9 cellular contexts compared by ENCODE assay signal in genomic region chr11:62725686-62726085, GRCh38. TPM values are rescaled to one million over a fixed set of nuclear protein-coding genes. Genes with fewer than 3 reads are reported as not detected.
DNase-seq lines count a peak whose midpoint lies in the region; FAIRE-seq and TF ChIP-seq lines count a peak whose summit lies in the region.
"Had no signal": no experiment of that assay in that cellular context is flagged by ENCODE, and none has a peak within 500 bp of the region (broad histone marks: within the 10 kb centered on the region; RNA-seq: fewer than 3 reads in every experiment).

No MANE protein-coding gene starts in this region.

- DNase-seq in activated CD4-positive, alpha-beta T cell treated with anti-CD3 and anti-CD28 coated beads, Interleukin-2, amount 10 ng/mL, durations not matched to agents 24 days and 14 days: peak; percentile 64
- no peak for DNase-seq in activated CD4-positive, alpha-beta T cell treated with anti-CD3 and anti-CD28 coated beads, Interleukin-2, amount 50 U/mL, for 48 hours
- no peak for DNase-seq in activated naive CD8-positive, alpha-beta T cell treated with anti-CD3 and anti-CD28 coated beads for 36 hours
- DNase-seq in kidney tubule cell (ENCODE audit: low spot score) (peak; percentile 30), testis (no peak), globus pallidus (ENCODE audit: low spot score) (no peak), NAMALWA (ENCODE audit: low spot score) (no peak), H54 (ENCODE audit: insufficient read length, low spot score) (no peak)

- peaks cover 24% of the 10 kb centered on the region for H3K4me1 ChIP-seq in testis

- peak overlapping the region; percentile 90 to 93 for H3K4me3 ChIP-seq in testis

- peaks cover 2% of the 10 kb centered on the region for H3K27me3 Mint-ChIP-seq in activated CD4-positive, alpha-beta T cell treated with anti-CD3 and anti-CD28 coated beads, Interleukin-2, amount 10 ng/mL, durations not matched to agents 24 days and 14 days
- H3K27me3 Mint-ChIP-seq in activated naive CD8-positive, alpha-beta T cell treated with anti-CD3 and anti-CD28 coated beads for 36 hours: peaks cover 3% of the 10 kb centered on the region

- peak overlapping the region; percentile 99 for H3K27ac Mint-ChIP-seq in activated CD4-positive, alpha-beta T cell treated with anti-CD3 and anti-CD28 coated beads, Interleukin-2, amount 10 ng/mL, durations not matched to agents 24 days and 14 days
- H3K27ac Mint-ChIP-seq in activated naive CD8-positive, alpha-beta T cell treated with anti-CD3 and anti-CD28 coated beads for 36 hours: peak overlapping the region; percentile 98

- H3K36me3 ChIP-seq in testis (ENCODE audit: low read depth, missing control alignments): no peaks in the 10 kb centered on the region

- no peaks in the 10 kb centered on the region for H3K27me3 ChIP-seq in testis

- intact Hi-C loops in activated CD4-positive, alpha-beta T cell treated with anti-CD3 and anti-CD28 coated beads, Interleukin-2, amount 10 ng/mL, durations not matched to agents 24 days and 14 days (cut with micrococcal nuclease): loop anchor here (2.0 to 5.0 kb wide), 3 partner anchors 53 to 127 kb away; partner anchors contain the start of genes LBHD1 and UQCC3
- intact Hi-C loops in testis (cut with DNase I; ENCODE audit: low total_unique reads): no loop called here

- peak overlapping the region; percentile 82 to 96 for H3K27ac ChIP-seq in testis

- no peak for TF ChIP-seq CTCF in testis (IDR thresholded peaks at IDR 0.05)

- no peaks in the 10 kb centered on the region for H3K9me3 Mint-ChIP-seq in activated CD4-positive, alpha-beta T cell treated with anti-CD3 and anti-CD28 coated beads, Interleukin-2, amount 10 ng/mL, durations not matched to agents 24 days and 14 days
- H3K9me3 Mint-ChIP-seq in activated naive CD8-positive, alpha-beta T cell treated with anti-CD3 and anti-CD28 coated beads for 36 hours: no peaks in the 10 kb centered on the region

- H3K4me1 Mint-ChIP-seq in activated CD4-positive, alpha-beta T cell treated with anti-CD3 and anti-CD28 coated beads, Interleukin-2, amount 10 ng/mL, durations not matched to agents 24 days and 14 days: peaks cover 48% of the 10 kb centered on the region
- peaks cover 34% of the 10 kb centered on the region for H3K4me1 Mint-ChIP-seq in activated naive CD8-positive, alpha-beta T cell treated with anti-CD3 and anti-CD28 coated beads for 36 hours

- 0 to 1% methylated on average over 8 of the region's 8 CpGs for WGBS in testis, 2 donors

- no peak for TF ChIP-seq POLR2A in testis (IDR thresholded peaks at IDR 0.05)
- TF ChIP-seq POLR2A in H54 (IDR thresholded peaks at IDR 0.05; ENCODE audit: low read depth, low read length): no peak

- no peak for FAIRE-seq in H54 (lab: Jason Lieb, UNC)

- peak overlapping the region; percentile 93 for H3K4me3 Mint-ChIP-seq in activated CD4-positive, alpha-beta T cell treated with anti-CD3 and anti-CD28 coated beads, Interleukin-2, amount 10 ng/mL, durations not matched to agents 24 days and 14 days
- peak overlapping the region; percentile 99 for H3K4me3 Mint-ChIP-seq in activated naive CD8-positive, alpha-beta T cell treated with anti-CD3 and anti-CD28 coated beads for 36 hours

- peaks cover 70% of the 10 kb centered on the region for H3K36me3 Mint-ChIP-seq in activated CD4-positive, alpha-beta T cell treated with anti-CD3 and anti-CD28 coated beads, Interleukin-2, amount 10 ng/mL, durations not matched to agents 24 days and 14 days (ENCODE audit: low read depth)
- peaks cover 53% of the 10 kb centered on the region for H3K36me3 Mint-ChIP-seq in activated naive CD8-positive, alpha-beta T cell treated with anti-CD3 and anti-CD28 coated beads for 36 hours

- no peaks in the 10 kb centered on the region for H3K9me3 ChIP-seq in testis

RNA-seq across cellular contexts. Expression of gene HNRNPUL2, which starts 1.6 kb away (rescaled TPM):
- 60.5 and 60.6 TPM in 2 replicates for total RNA-seq in activated CD4-positive, alpha-beta T cell treated with anti-CD3 and anti-CD28 coated beads, Interleukin-2, amount 10 ng/mL, durations not matched to agents 24 days and 14 days
- 10 to 100 TPM; 54.4 to 56.3 TPM for total RNA-seq in activated naive CD8-positive, alpha-beta T cell treated with anti-CD3 and anti-CD28 coated beads for 36 hours
- 10 to 100 TPM; 31.8 to 42.5 TPM for total RNA-seq in testis
- polyA plus RNA-seq in testis (ENCODE audit: insufficient read depth, low read depth, low replicate concordance): 42.9 TPM

RNA-seq across cellular contexts. Expression of gene TTC9C, which starts 2.6 kb away (rescaled TPM):
- 32.7 and 33.3 TPM in 2 replicates for total RNA-seq in activated CD4-positive, alpha-beta T cell treated with anti-CD3 and anti-CD28 coated beads, Interleukin-2, amount 10 ng/mL, durations not matched to agents 24 days and 14 days
- 10 to 100 TPM; 29.3 to 33.4 TPM for total RNA-seq in activated naive CD8-positive, alpha-beta T cell treated with anti-CD3 and anti-CD28 coated beads for 36 hours
- 10 to 100 TPM; 34.0 to 39.5 TPM for total RNA-seq in testis
- polyA plus RNA-seq in testis (ENCODE audit: insufficient read depth, low read depth, low replicate concordance): 41.5 TPM

RNA-seq across cellular contexts. Expression of gene GNG3, which starts 18.2 kb away (rescaled TPM):
- 0.24 TPM in 1 of 2 replicates, not detected in the other for total RNA-seq in activated CD4-positive, alpha-beta T cell treated with anti-CD3 and anti-CD28 coated beads, Interleukin-2, amount 10 ng/mL, durations not matched to agents 24 days and 14 days
- not detected for total RNA-seq in activated naive CD8-positive, alpha-beta T cell treated with anti-CD3 and anti-CD28 coated beads for 36 hours
- total RNA-seq in testis: 1 to 10 TPM; 2.0 to 4.5 TPM
- 11.1 TPM for polyA plus RNA-seq in testis (ENCODE audit: insufficient read depth, low read depth, low replicate concordance)
- total RNA-seq: Daoy had no signal

RNA-seq across cellular contexts. Expression of gene BSCL2, which starts 18.5 kb away (rescaled TPM):
- 29.6 and 32.4 TPM in 2 replicates for total RNA-seq in activated CD4-positive, alpha-beta T cell treated with anti-CD3 and anti-CD28 coated beads, Interleukin-2, amount 10 ng/mL, durations not matched to agents 24 days and 14 days
- total RNA-seq in activated naive CD8-positive, alpha-beta T cell treated with anti-CD3 and anti-CD28 coated beads for 36 hours: 10 to 100 TPM; 22.7 to 23.7 TPM
- total RNA-seq in testis: 100 to 1,000 TPM; 292 to 525 TPM
- 519 TPM for polyA plus RNA-seq in testis (ENCODE audit: insufficient read depth, low read depth, low replicate concordance)

RNA-seq across cellular contexts. Expression of gene ZBTB3, which starts 28.3 kb away (rescaled TPM):
- 7.5 and 11.1 TPM in 2 replicates for total RNA-seq in activated CD4-positive, alpha-beta T cell treated with anti-CD3 and anti-CD28 coated beads, Interleukin-2, amount 10 ng/mL, durations not matched to agents 24 days and 14 days
- 1 to 10 TPM; 4.8 to 6.3 TPM for total RNA-seq in activated naive CD8-positive, alpha-beta T cell treated with anti-CD3 and anti-CD28 coated beads for 36 hours
- 10 to 100 TPM; 14.0 to 17.4 TPM for total RNA-seq in testis
- 6.7 TPM for polyA plus RNA-seq in testis (ENCODE audit: insufficient read depth, low read depth, low replicate concordance)

Comparison
In these comparisons a context has a peak if more than half of its experiments do, and no peak if none do; other contexts are left out.
1. DNase-seq: peak in activated CD4-positive, alpha-beta T cell treated with anti-CD3 and anti-CD28 coated beads, Interleukin-2, amount 10 ng/mL, durations not matched to agents 24 days and 14 days (single experiment) and kidney tubule cell (single experiment); none in activated CD4-positive, alpha-beta T cell treated with anti-CD3 and anti-CD28 coated beads, Interleukin-2, amount 50 U/mL, for 48 hours (0 of 2), activated naive CD8-positive, alpha-beta T cell treated with anti-CD3 and anti-CD28 coated beads for 36 hours (single experiment), testis (single experiment), globus pallidus (single experiment), NAMALWA (single experiment) and H54 (single experiment).